In genomic region chr1:109239047-109239579, GRCh38 we compare ENCODE assay signal across 14 cellular contexts. TPM values are rescaled to one million over a fixed set of nuclear protein-coding genes. Genes with fewer than 3 reads are reported as not detected.
DNase-seq lines count a peak whose midpoint lies in the region; ATAC-seq, FAIRE-seq and TF ChIP-seq lines count a peak whose summit lies in the region.
"Had no signal": no experiment of that assay in that cellular context is flagged by ENCODE, and none has a peak within 500 bp of the region (broad histone marks: within the 10 kb centered on the region; RNA-seq: fewer than 3 reads in every experiment).

No MANE protein-coding gene starts in this region.

- H3K9ac ChIP-seq in HepG2 (ENCODE audit: insufficient read depth, low read depth, low read length), result no peak overlapping the region

- TF ChIP-seq RAD21 in HepG2 (CRISPR knock-in tag; IDR thresholded peaks at IDR 0.05), result no peak

- CTCF ChIA-PET in HepG2 (lab: Yijun Ruan, JAX; ENCODE audit: low intra/inter-chr PET ratio, low total read pairs), result interaction anchor here (0.7 to 2.1 kb wide), 2 partner anchors 24 to 160 kb away, joined by 4 to 13 read pairs; no protein-coding TSS in a partner anchor
- CTCF ChIA-PET in MCF 10A (lab: Yijun Ruan, JAX), result interaction anchor here (0.6 to 3.0 kb wide), 24 partner anchors 8 to 547 kb away, joined by 3 to 12 read pairs (median 6); partner anchors contain the start of genes CELSR2, PRPF38B, SARS1 and SORT1

- POLR2A ChIA-PET in HepG2 (lab: Yijun Ruan, JAX) (interaction anchor here (0.6 to 2.7 kb wide), 9 partner anchors 10 to 244 kb away, joined by 3 to 13 read pairs (median 5); partner anchors contain the start of genes ATXN7L2, SARS1 and SORT1), MCF 10A (lab: Yijun Ruan, JAX) (interaction anchor here (0.9 to 4.9 kb wide), 17 partner anchors 8 to 251 kb away, joined by 3 to 68 read pairs (median 13); partner anchors contain the start of genes CELSR2, SARS1, SORT1 and TMEM167B)

- H3K4me1 ChIP-seq in HepG2 (ENCODE audit: insufficient read depth, low read length) (peaks cover 38% of the 10 kb centered on the region), right lobe of liver (peaks cover 0 to 9% (median under 1%) of the 10 kb centered on the region in 4 donors), mesodermal cell (ENCODE audit: control insufficient read depth, insufficient read depth, low read length, poor library complexity, severe bottlenecking) (peaks cover 12% of the 10 kb centered on the region), upper lobe of right lung (peaks cover 13% of the 10 kb centered on the region), gastrocnemius medialis (peaks cover 25 to 26% of the 10 kb centered on the region in 2 donors)
- H3K4me1 ChIP-seq: prostate gland had no signal

- 67% methylated on average over 2 of the region's 8 CpGs for WGBS in HepG2 (ENCODE audit: low lambda C conversion rate)
- WGBS in right lobe of liver (ENCODE audit: insufficient coverage, low coverage, low lambda C conversion rate, missing lambda C conversion rate), result 69% methylated on average over 5 of the region's 8 CpGs
- WGBS in mesodermal cell (ENCODE audit: insufficient coverage in 2 of 2), 2 experiments, result 79 to 80% methylated on average over 5 to 6 of the region's 8 CpGs

- peaks cover 86% of the 10 kb centered on the region for H3K36me3 Mint-ChIP-seq in MCF 10A (ENCODE audit: insufficient read depth, unreplicated experiment)

- no peak for TF ChIP-seq EP300 in HepG2 (IDR thresholded peaks at IDR 0.05; ENCODE audit: low read depth in 2 of 2, low read length in 2 of 2)
- no peak for TF ChIP-seq EP300 in HepG2 (CRISPR knock-in tag; IDR thresholded peaks at IDR 0.05; ENCODE audit: borderline replicate concordance)

- BruUV-seq in HepG2 (replicated peaks; lab: Mats Ljungman, UMichigan) (no TSS peak), MCF 10A (replicated peaks; lab: Mats Ljungman, UMichigan) (no TSS peak)

- no peaks in the 10 kb centered on the region; the same call in 1 of the 2 replicates for H4K20me1 ChIP-seq in HepG2 (ENCODE audit: insufficient read depth, low read length)

- FAIRE-seq in HepG2 (lab: Jason Lieb, UNC), result no peak

- in situ Hi-C loops in HepG2 (cut with HindIII; ENCODE audit: extremely low pct_ligation_motif_present, low pct_unique_long_range_greater_than_20kb), result no loop called here
- in situ Hi-C loops in brain microvascular endothelial cell (cut with HindIII; ENCODE audit: low pct_ligation_motif_present, low sequenced_read_pairs), result no loop called here
- in situ Hi-C loops in gastrocnemius medialis (cut with MboI; ENCODE audit: low sequenced_read_pairs in 4 of 4), result no loop called here

- TF ChIP-seq POLR2A in HepG2 (IDR thresholded peaks at IDR 0.05; ENCODE audit: insufficient read depth in 1 of 2, low read depth in 2 of 2, low read length in 2 of 2), result no peak
- no peak for TF ChIP-seq POLR2A in right lobe of liver (IDR thresholded peaks at IDR 0.05)
- TF ChIP-seq POLR2A in gastrocnemius medialis (IDR thresholded peaks at IDR 0.05), result no peak

- no peaks in the 10 kb centered on the region for H3K9me3 Mint-ChIP-seq in MCF 10A (ENCODE audit: unreplicated experiment)
- H3K9me3 Mint-ChIP-seq: dendritic cell treated with granulocyte-macrophage colony-stimulating factor and Interleukin-4, amounts not matched to agents 40 ng/mL and 50 ng/mL, for 4 days; IgD-negative memory B cell had no signal

- H3K36me3 ChIP-seq in HepG2 (replicated peaks in 1 of 2; ENCODE audit: control insufficient read depth in 1 of 2, insufficient read depth in 2 of 2, low read length in 2 of 2) (peaks cover 19 to 51% of the 10 kb centered on the region in 2 experiments), right lobe of liver (peaks cover 5 to 50% (median 28%) of the 10 kb centered on the region in 4 donors), mesodermal cell (ENCODE audit: control insufficient read depth, insufficient read depth, low read length) (peaks cover 62% of the 10 kb centered on the region), upper lobe of right lung (peaks cover 51% of the 10 kb centered on the region), brain microvascular endothelial cell (replicated peaks) (peaks cover 59% of the 10 kb centered on the region), gastrocnemius medialis (peaks cover 0 to 51% of the 10 kb centered on the region in 2 donors)

- H3K27ac Mint-ChIP-seq in MCF 10A (ENCODE audit: low read depth, unreplicated experiment), result peak overlapping the region; percentile 69
- H3K27ac Mint-ChIP-seq: dendritic cell treated with granulocyte-macrophage colony-stimulating factor and Interleukin-4, amounts not matched to agents 40 ng/mL and 50 ng/mL, for 4 days had no signal

- H3K4me1 Mint-ChIP-seq in MCF 10A (ENCODE audit: insufficient read depth, unreplicated experiment), result peaks cover 23% of the 10 kb centered on the region

- H3K9me3 ChIP-seq in HepG2 (ENCODE audit: low read length) (no peaks in the 10 kb centered on the region), right lobe of liver (no peaks in the 10 kb centered on the region), mesodermal cell (ENCODE audit: control insufficient read depth, low read length) (no peaks in the 10 kb centered on the region), upper lobe of right lung (no peaks in the 10 kb centered on the region), gastrocnemius medialis (no peaks in the 10 kb centered on the region)
- H3K9me3 ChIP-seq: prostate gland had no signal

- no peak for DNase-seq in HepG2 (ENCODE audit: low spot score)
- DNase-seq in right lobe of liver, result no peak
- DNase-seq in MCF 10A (ENCODE audit: unreplicated experiment), result no peak
- DNase-seq in upper lobe of right lung, result peak; percentile 45
- DNase-seq in brain microvascular endothelial cell, result no peak
- DNase-seq in gastrocnemius medialis, result no peak
- no peak for DNase-seq in SIG-M5 treated with dmso at 0.1 percent for 504 hours (lab: John Stamatoyannopoulos, UW; ENCODE audit: unreplicated experiment)
- DNase-seq: activated effector memory CD4-positive, alpha-beta T cell treated with Interleukin-2 at 50 U/mL for 16 hours; MV-4-11; NCI-H2029 treated with DMSO at 0.1 percent for 48 hours had no signal

- H3K27ac ChIP-seq in HepG2 (ENCODE audit: extremely low read length, insufficient read depth, low read length) (peak overlapping the region; percentile 20), right lobe of liver (no peak overlapping the region), mesodermal cell (ENCODE audit: low read depth, low read length, severe bottlenecking) (peak overlapping the region; percentile 41), upper lobe of right lung (no peak overlapping the region), brain microvascular endothelial cell (no peak overlapping the region), gastrocnemius medialis (no peak overlapping the region)

- H3K27me3 Mint-ChIP-seq in MCF 10A (ENCODE audit: insufficient read depth, unreplicated experiment), result no peaks in the 10 kb centered on the region

- intact Hi-C loops in HepG2 (cut with micrococcal nuclease; ENCODE audit: unreplicated experiment), result loop anchor here (1.0 to 5.0 kb wide), 2 partner anchors 24 to 37 kb away; no protein-coding TSS in a partner anchor
- intact Hi-C loops in right lobe of liver (cut with DNase I), result no loop called here
- intact Hi-C loops in MCF 10A (cut with micrococcal nuclease), result no loop called here
- intact Hi-C loops in upper lobe of right lung (cut with DNase I), result no loop called here
- intact Hi-C loops in gastrocnemius medialis (cut with DNase I; ENCODE audit: low total_unique reads), result no loop called here

- H3K79me2 ChIP-seq in HepG2 (ENCODE audit: insufficient read depth, low read length), result no peaks in the 10 kb centered on the region

- no peak for TF ChIP-seq CTCF in HepG2 (CRISPR knock-in tag; IDR thresholded peaks at IDR 0.05)
- no peak for TF ChIP-seq CTCF in right lobe of liver (IDR thresholded peaks at IDR 0.05)
- no peak for TF ChIP-seq CTCF in MCF 10A (IDR thresholded peaks at IDR 0.05; ENCODE audit: unreplicated experiment)
- no peak for TF ChIP-seq CTCF in upper lobe of right lung (IDR thresholded peaks at IDR 0.05)
- no peak for TF ChIP-seq CTCF in brain microvascular endothelial cell (IDR thresholded peaks at IDR 0.05; ENCODE audit: low read depth, low read length, missing control alignments)
- TF ChIP-seq CTCF in gastrocnemius medialis (IDR thresholded peaks at IDR 0.05 in 4 of 5, conservative IDR thresholded peaks at IDR 0.05 in 1 of 5), result no peak

- no peak overlapping the region for H3K4me2 ChIP-seq in HepG2 (ENCODE audit: low read depth, low read length)

- H3K4me3 ChIP-seq in HepG2 (replicated peaks in 1 of 3; ENCODE audit: insufficient read depth in 1 of 3, low read depth in 2 of 3, low read length in 3 of 3) (no peak overlapping the region), right lobe of liver (no peak overlapping the region), mesodermal cell (ENCODE audit: extremely low read depth, insufficient read depth, low read length, poor library complexity, severe bottlenecking) (no peak overlapping the region), upper lobe of right lung (no peak overlapping the region), brain microvascular endothelial cell (ENCODE audit: low read depth, low read length) (no peak overlapping the region), gastrocnemius medialis (no peak overlapping the region)
- H3K4me3 ChIP-seq: prostate gland had no signal

- no peak overlapping the region for H2AFZ ChIP-seq in HepG2 (ENCODE audit: low read length)

- no peak for ATAC-seq in HepG2
- ATAC-seq in right lobe of liver, result no peak
- ATAC-seq in upper lobe of right lung, result no peak
- no peak for ATAC-seq in gastrocnemius medialis

- H3K4me3 Mint-ChIP-seq in MCF 10A (ENCODE audit: unreplicated experiment), result no peak overlapping the region
- H3K4me3 Mint-ChIP-seq: dendritic cell treated with granulocyte-macrophage colony-stimulating factor and Interleukin-4, amounts not matched to agents 40 ng/mL and 50 ng/mL, for 4 days; IgD-negative memory B cell had no signal

- H3K27me3 ChIP-seq in HepG2 (ENCODE audit: control insufficient read depth in 1 of 2, insufficient read depth in 2 of 2, low read length in 2 of 2), result 0 out of 5 replicates have a peak, but pooled peaks cover 0 to 3% of the 10 kb centered on the region in 2 experiments
- H3K27me3 ChIP-seq in right lobe of liver, result no peaks in the 10 kb centered on the region
- no peaks in the 10 kb centered on the region for H3K27me3 ChIP-seq in upper lobe of right lung
- no peaks in the 10 kb centered on the region for H3K27me3 ChIP-seq in brain microvascular endothelial cell (replicated peaks)
- no peaks in the 10 kb centered on the region for H3K27me3 ChIP-seq in gastrocnemius medialis

RNA-seq across cellular contexts. Expression of gene CELSR2, which starts 10.2 kb away (rescaled TPM):
- total RNA-seq in HepG2 (2016; rRNA removed; fragmentation: Illumina TruSeq; extraction: Trizol) (3.1 and 4.0 TPM in 2 replicates), right lobe of liver (1 to 10 TPM; 1.3 to 3.3 (median 3.0) TPM), MCF 10A (2022) (6.9 and 7.2 TPM in 2 replicates), upper lobe of right lung (7.4 TPM), gastrocnemius medialis (10 to 100 TPM in 1 of 4 donors, 1 to 10 TPM in 3; 5.8 to 12.5 (median 7.9) TPM)
- 1.9 and 2.7 TPM in 2 replicates for total RNA-seq in HepG2 (2016; cell fraction: cytosol; rRNA removed; fragmentation: Illumina TruSeq; extraction: Trizol; ENCODE audit: low read depth)
- total RNA-seq in HepG2 (2016; cell fraction: insoluble cytoplasmic fraction; rRNA removed; fragmentation: Illumina TruSeq; extraction: Trizol), result 2.4 and 4.3 TPM in 2 replicates
- 1.9 and 2.3 TPM in 2 replicates for total RNA-seq in HepG2 (2016; cell fraction: membrane; rRNA removed; fragmentation: Illumina TruSeq; extraction: Trizol)
- 7.6 and 9.5 TPM in 2 replicates for total RNA-seq in HepG2 (2016; cell fraction: nucleus; rRNA removed; fragmentation: Illumina TruSeq; extraction: Trizol)
- 6.6 and 7.8 TPM in 2 replicates for polyA plus RNA-seq in HepG2 (2011; rRNA removed)
- 3.6 and 4.4 TPM in 2 replicates for polyA plus RNA-seq in HepG2 (2011; cell fraction: cytosol; rRNA removed)
- polyA plus RNA-seq in HepG2 (2011; cell fraction: nucleus; rRNA removed), result 23.5 and 27.3 TPM in 2 replicates
- polyA plus RNA-seq in HepG2 (2012), result 5.9 and 7.3 TPM in 2 replicates
- polyA plus RNA-seq in HepG2 (2016; cell fraction: cytosol; fragmentation: Illumina TruSeq; extraction: Trizol; ENCODE audit: low read depth), result 0.35 and 0.41 TPM in 2 replicates
- polyA plus RNA-seq in HepG2 (2016; cell fraction: insoluble cytoplasmic fraction; fragmentation: Illumina TruSeq; extraction: Trizol; ENCODE audit: low read depth), result 2.4 and 3.9 TPM in 2 replicates
- polyA plus RNA-seq in HepG2 (2016; cell fraction: membrane; fragmentation: Illumina TruSeq; extraction: Trizol; ENCODE audit: low read depth), result 0.68 TPM in 2 replicates
- 18.1 and 20.4 TPM in 2 replicates for polyA plus RNA-seq in HepG2 (2016; cell fraction: nucleus; fragmentation: Illumina TruSeq; extraction: Trizol; ENCODE audit: insufficient read depth, low read depth)
- polyA minus RNA-seq in HepG2 (2011; rRNA and poly(A)+ RNA removed; ENCODE audit: low replicate concordance), result 25.8 and 30.0 TPM in 2 replicates
- 7.9 and 9.1 TPM in 2 replicates for polyA minus RNA-seq in HepG2 (2011; cell fraction: cytosol; rRNA and poly(A)+ RNA removed)
- polyA minus RNA-seq in HepG2 (2011; cell fraction: nucleus; rRNA and poly(A)+ RNA removed), result 13.4 and 15.3 TPM in 2 replicates
- 14.0 TPM for polyA plus RNA-seq in mesodermal cell (2013, experiment 1 of 2)
- polyA plus RNA-seq in mesodermal cell (2013, experiment 2 of 2), result 9.2 TPM

RNA-seq across cellular contexts. Expression of gene SARS1, which starts 25.4 kb away (rescaled TPM):
- total RNA-seq in HepG2 (2016; rRNA removed; fragmentation: Illumina TruSeq; extraction: Trizol), result 134 and 166 TPM in 2 replicates
- 35.5 and 37.6 TPM in 2 replicates for total RNA-seq in HepG2 (2016; cell fraction: cytosol; rRNA removed; fragmentation: Illumina TruSeq; extraction: Trizol; ENCODE audit: low read depth)
- total RNA-seq in HepG2 (2016; cell fraction: insoluble cytoplasmic fraction; rRNA removed; fragmentation: Illumina TruSeq; extraction: Trizol), result 133 and 171 TPM in 2 replicates
- 59.1 and 63.3 TPM in 2 replicates for total RNA-seq in HepG2 (2016; cell fraction: membrane; rRNA removed; fragmentation: Illumina TruSeq; extraction: Trizol)
- total RNA-seq in HepG2 (2016; cell fraction: nucleus; rRNA removed; fragmentation: Illumina TruSeq; extraction: Trizol), result 64.5 and 74.2 TPM in 2 replicates
- polyA plus RNA-seq in HepG2 (2011; rRNA removed), result 103 and 142 TPM in 2 replicates
- polyA plus RNA-seq in HepG2 (2011; cell fraction: cytosol; rRNA removed), result 112 and 159 TPM in 2 replicates
- 105 and 142 TPM in 2 replicates for polyA plus RNA-seq in HepG2 (2011; cell fraction: nucleus; rRNA removed)
- 149 and 254 TPM in 2 replicates for polyA plus RNA-seq in HepG2 (2012)
- polyA plus RNA-seq in HepG2 (2016; cell fraction: cytosol; fragmentation: Illumina TruSeq; extraction: Trizol; ENCODE audit: low read depth), result 26.3 and 26.7 TPM in 2 replicates
- 147 and 154 TPM in 2 replicates for polyA plus RNA-seq in HepG2 (2016; cell fraction: insoluble cytoplasmic fraction; fragmentation: Illumina TruSeq; extraction: Trizol; ENCODE audit: low read depth)
- polyA plus RNA-seq in HepG2 (2016; cell fraction: membrane; fragmentation: Illumina TruSeq; extraction: Trizol; ENCODE audit: low read depth), result 40.9 and 46.0 TPM in 2 replicates
- polyA plus RNA-seq in HepG2 (2016; cell fraction: nucleus; fragmentation: Illumina TruSeq; extraction: Trizol; ENCODE audit: insufficient read depth, low read depth), result 89.4 and 93.0 TPM in 2 replicates
- polyA minus RNA-seq in HepG2 (2011; rRNA and poly(A)+ RNA removed; ENCODE audit: low replicate concordance), result 99.8 and 124 TPM in 2 replicates
- polyA minus RNA-seq in HepG2 (2011; cell fraction: cytosol; rRNA and poly(A)+ RNA removed), result 50.9 and 77.1 TPM in 2 replicates
- polyA minus RNA-seq in HepG2 (2011; cell fraction: nucleus; rRNA and poly(A)+ RNA removed), result 83.3 and 131 TPM in 2 replicates
- 100 to 1,000 TPM in 2 of 6 experiments, 10 to 100 TPM in 4; 73.5 to 123 (median 91.6) TPM for total RNA-seq in right lobe of liver
- total RNA-seq in MCF 10A (2022), result 381 and 492 TPM in 2 replicates
- polyA plus RNA-seq in mesodermal cell (2013, experiment 1 of 2), result 201 TPM
- 192 TPM for polyA plus RNA-seq in mesodermal cell (2013, experiment 2 of 2)
- total RNA-seq in upper lobe of right lung, result 194 TPM
- total RNA-seq in gastrocnemius medialis, result 100 to 1,000 TPM in 1 of 4 donors, 10 to 100 TPM in 3; 97.6 to 116 (median 98.7) TPM

RNA-seq across cellular contexts. Expression of gene PSRC1, which starts 43.8 kb away (rescaled TPM):
- total RNA-seq in HepG2 (2016; rRNA removed; fragmentation: Illumina TruSeq; extraction: Trizol), result 26.5 and 28.6 TPM in 2 replicates
- 15.7 and 18.2 TPM in 2 replicates for total RNA-seq in HepG2 (2016; cell fraction: cytosol; rRNA removed; fragmentation: Illumina TruSeq; extraction: Trizol; ENCODE audit: low read depth)
- 23.7 and 27.5 TPM in 2 replicates for total RNA-seq in HepG2 (2016; cell fraction: insoluble cytoplasmic fraction; rRNA removed; fragmentation: Illumina TruSeq; extraction: Trizol)
- total RNA-seq in HepG2 (2016; cell fraction: membrane; rRNA removed; fragmentation: Illumina TruSeq; extraction: Trizol), result 24.4 and 25.4 TPM in 2 replicates
- 23.6 and 27.9 TPM in 2 replicates for total RNA-seq in HepG2 (2016; cell fraction: nucleus; rRNA removed; fragmentation: Illumina TruSeq; extraction: Trizol)
- 23.9 and 30.3 TPM in 2 replicates for polyA plus RNA-seq in HepG2 (2011; rRNA removed)
- polyA plus RNA-seq in HepG2 (2011; cell fraction: cytosol; rRNA removed), result 11.8 and 18.1 TPM in 2 replicates
- polyA plus RNA-seq in HepG2 (2011; cell fraction: nucleus; rRNA removed), result 104 and 135 TPM in 2 replicates
- 12.2 and 19.3 TPM in 2 replicates for polyA plus RNA-seq in HepG2 (2012)
- 13.9 and 14.3 TPM in 2 replicates for polyA plus RNA-seq in HepG2 (2016; cell fraction: cytosol; fragmentation: Illumina TruSeq; extraction: Trizol; ENCODE audit: low read depth)
- 37.5 and 41.0 TPM in 2 replicates for polyA plus RNA-seq in HepG2 (2016; cell fraction: insoluble cytoplasmic fraction; fragmentation: Illumina TruSeq; extraction: Trizol; ENCODE audit: low read depth)
- 24.3 and 27.2 TPM in 2 replicates for polyA plus RNA-seq in HepG2 (2016; cell fraction: membrane; fragmentation: Illumina TruSeq; extraction: Trizol; ENCODE audit: low read depth)
- 82.1 and 85.7 TPM in 2 replicates for polyA plus RNA-seq in HepG2 (2016; cell fraction: nucleus; fragmentation: Illumina TruSeq; extraction: Trizol; ENCODE audit: insufficient read depth, low read depth)
- polyA minus RNA-seq in HepG2 (2011; rRNA and poly(A)+ RNA removed; ENCODE audit: low replicate concordance), result 12.7 and 26.2 TPM in 2 replicates
- 7.7 and 12.2 TPM in 2 replicates for polyA minus RNA-seq in HepG2 (2011; cell fraction: cytosol; rRNA and poly(A)+ RNA removed)
- polyA minus RNA-seq in HepG2 (2011; cell fraction: nucleus; rRNA and poly(A)+ RNA removed), result 12.3 and 21.4 TPM in 2 replicates
- total RNA-seq in right lobe of liver, result 1 to 10 TPM in 5 of 6 experiments, under 1 TPM in 1; 0.70 to 3.4 (median 1.5) TPM
- 13.0 and 19.4 TPM in 2 replicates for total RNA-seq in MCF 10A (2022)
- 42.2 TPM for polyA plus RNA-seq in mesodermal cell (2013, experiment 1 of 2)
- polyA plus RNA-seq in mesodermal cell (2013, experiment 2 of 2), result 41.8 TPM
- 2.9 TPM for total RNA-seq in upper lobe of right lung
- total RNA-seq in gastrocnemius medialis, result 1 to 10 TPM in 1 of 4 donors, under 1 TPM in 2, not detected in 1; 0.19 to 2.3 (median 0.84) TPM
- polyA plus RNA-seq: IgD-negative memory B cell had no signal

Comparison
In these comparisons a context has a peak if more than half of its experiments do, and no peak if none do; other contexts are left out.
1. H3K27ac ChIP-seq: peak in HepG2 (single experiment) and mesodermal cell (single experiment); none in right lobe of liver (0 of 3), upper lobe of right lung (single experiment), brain microvascular endothelial cell (single experiment) and gastrocnemius medialis (0 of 4).